ENCODE assay signal across 10 cellular contexts in the genomic region with DNA sequence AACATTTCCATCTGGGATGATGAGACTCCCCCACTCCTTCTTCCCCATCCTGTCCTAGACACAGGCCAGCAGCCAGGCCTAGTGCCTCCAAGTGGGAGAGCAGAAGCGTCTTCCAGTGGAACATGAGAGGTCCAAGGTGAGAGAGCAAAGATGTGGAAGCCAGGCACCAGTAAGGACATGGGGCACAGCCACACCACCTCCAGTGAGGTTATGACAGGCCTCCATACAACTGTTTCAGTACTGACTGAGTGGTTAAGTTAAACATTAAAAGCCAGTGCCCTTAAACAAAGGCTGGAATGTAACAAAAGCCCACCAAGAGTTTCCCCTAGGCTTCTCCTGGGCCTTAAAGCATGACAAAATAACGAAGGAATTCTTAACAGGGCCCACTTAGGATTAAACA. TPM values are rescaled to one million over a fixed set of nuclear protein-coding genes. Genes with fewer than 3 reads are reported as not detected.
DNase-seq lines count a peak whose midpoint lies in the region; ATAC-seq and TF ChIP-seq lines count a peak whose summit lies in the region.
"Had no signal": no experiment of that assay in that cellular context is flagged by ENCODE, and none has a peak within 500 bp of the region (broad histone marks: within the 10 kb centered on the region; RNA-seq: fewer than 3 reads in every experiment).

No MANE protein-coding gene starts in this region.

- peaks cover 80% of the 10 kb centered on the region for H3K4me1 Mint-ChIP-seq in activated CD4-positive, alpha-beta memory T cell treated with anti-CD3 and anti-CD28 coated beads, Interleukin-2, amount 10 ng/mL, durations not matched to agents 7 days and 5 days
- H3K4me1 Mint-ChIP-seq in nephron = peaks cover 48% of the 10 kb centered on the region

- ATAC-seq in GM18867 (IDR thresholded peaks at IDR 0.05; ENCODE audit: unreplicated experiment) (peak; percentile 45), HG02798 (IDR thresholded peaks at IDR 0.05; ENCODE audit: poor library complexity, unreplicated experiment) (peak; percentile 54)

- TF ChIP-seq CTCF in nephron (IDR thresholded peaks at IDR 0.05; ENCODE audit: unreplicated experiment in 3 of 3) = no peak
- no peak for TF ChIP-seq CTCF in mammary epithelial cell (conservative IDR thresholded peaks at IDR 0.05 in 1 of 2, IDR thresholded peaks at IDR 0.05 in 1 of 2; ENCODE audit: extremely low read depth in 1 of 2, insufficient read depth in 1 of 2, low read depth in 1 of 2, low read length in 2 of 2)
- TF ChIP-seq CTCF in adrenal gland (IDR thresholded peaks at IDR 0.05) = no peak

- peaks cover 71% of the 10 kb centered on the region for H3K79me2 ChIP-seq in mammary epithelial cell (ENCODE audit: insufficient read depth, low read length)

- intact Hi-C loops in mammary epithelial cell (cut with micrococcal nuclease) (no loop called here), adrenal gland (cut with DNase I) (no loop called here)

- CTCF ChIA-PET in activated CD4-positive, alpha-beta memory T cell treated with anti-CD3 and anti-CD28 coated beads, Interleukin-2, amount 10 ng/mL, durations not matched to agents 7 days and 5 days (lab: Charles Lee) = interaction anchor here (0.6 kb wide), 1 partner anchor 17 kb away, joined by 3 read pairs; no protein-coding TSS in a partner anchor
- CTCF ChIA-PET in mammary epithelial cell (lab: Charles Lee; ENCODE audit: low non-redundant PET) = no interaction called here

- H3K4me3 ChIP-seq in mammary epithelial cell (replicated peaks in 1 of 3; ENCODE audit: insufficient read depth in 1 of 3, low read depth in 2 of 3, low read length in 3 of 3) (no peak overlapping the region), adrenal gland (no peak overlapping the region)
- H3K4me3 ChIP-seq: cardiac muscle cell, thyroid gland had no signal

- no peaks in the 10 kb centered on the region for H3K9me3 Mint-ChIP-seq in activated CD4-positive, alpha-beta memory T cell treated with anti-CD3 and anti-CD28 coated beads, Interleukin-2, amount 10 ng/mL, durations not matched to agents 7 days and 5 days
- no peaks in the 10 kb centered on the region for H3K9me3 Mint-ChIP-seq in nephron

- no peak for TF ChIP-seq POLR2A in adrenal gland (IDR thresholded peaks at IDR 0.05)

- no peaks in the 10 kb centered on the region for H4K20me1 ChIP-seq in mammary epithelial cell (ENCODE audit: insufficient read depth, low read length)

- 50% methylated on average over 2 of the region's 2 CpGs for WGBS in mammary epithelial cell (ENCODE audit: low coverage, missing lambda C conversion rate)
- WGBS in adrenal gland, 4 donors = 76 to 88% (median 80%) methylated on average over 2 of the region's 2 CpGs

- H3K9me3 ChIP-seq in mammary epithelial cell (replicated peaks; ENCODE audit: insufficient read depth, low read length) (no peaks in the 10 kb centered on the region), adrenal gland (replicated peaks in 1 of 3) (no peaks in the 10 kb centered on the region)
- H3K9me3 ChIP-seq: thyroid gland had no signal

- DNase-seq in activated CD4-positive, alpha-beta memory T cell treated with anti-CD3 and anti-CD28 coated beads, Interleukin-2, amount 10 ng/mL, durations not matched to agents 7 days and 5 days = no peak
- DNase-seq in DMS53 (lab: John Stamatoyannopoulos, UW) = no peak
- DNase-seq in mammary epithelial cell = no peak
- no peak for DNase-seq in dedifferentiated amniotic fluid mesenchymal stem cell (ENCODE audit: extremely low spot score)
- no peak for DNase-seq in adrenal gland
- DNase-seq: thyroid gland had no signal

- H3K27me3 Mint-ChIP-seq in activated CD4-positive, alpha-beta memory T cell treated with anti-CD3 and anti-CD28 coated beads, Interleukin-2, amount 10 ng/mL, durations not matched to agents 7 days and 5 days = no peaks in the 10 kb centered on the region
- no peaks in the 10 kb centered on the region for H3K27me3 Mint-ChIP-seq in nephron (ENCODE audit: low read depth)

- no TSS peak for BruUV-seq in mammary epithelial cell (replicated peaks; lab: Mats Ljungman, UMichigan)

- POLR2A ChIA-PET in activated CD4-positive, alpha-beta memory T cell treated with anti-CD3 and anti-CD28 coated beads, Interleukin-2, amount 10 ng/mL, durations not matched to agents 7 days and 5 days (lab: Charles Lee) = interaction anchor here (3.0 kb wide), 1 partner anchor 95 kb away, joined by 9 read pairs; the partner anchor contains the start of gene CD164

- no peaks in the 10 kb centered on the region for H3K27me3 ChIP-seq in mammary epithelial cell (ENCODE audit: insufficient read depth, low read length)
- H3K27me3 ChIP-seq in adrenal gland = no peaks in the 10 kb centered on the region
- H3K27me3 ChIP-seq: cardiac muscle cell, thyroid gland had no signal

- no peak overlapping the region for H3K9ac ChIP-seq in mammary epithelial cell (ENCODE audit: insufficient read depth, low read length)

- in situ Hi-C loops in mammary epithelial cell (cut with MboI; ENCODE audit: low sequenced_read_pairs in 2 of 2) = no loop called here

- peak overlapping the region; percentile 74 for H3K4me3 Mint-ChIP-seq in activated CD4-positive, alpha-beta memory T cell treated with anti-CD3 and anti-CD28 coated beads, Interleukin-2, amount 10 ng/mL, durations not matched to agents 7 days and 5 days
- H3K4me3 Mint-ChIP-seq in nephron = peak overlapping the region; percentile 46 to 69 (median 63)

- H3K36me3 ChIP-seq in mammary epithelial cell (ENCODE audit: insufficient read depth, low read length) = peaks cover 18% of the 10 kb centered on the region
- peaks cover 0 to 37% of the 10 kb centered on the region in 2 donors for H3K36me3 ChIP-seq in adrenal gland (replicated peaks in 1 of 2)

- H3K27ac ChIP-seq in mammary epithelial cell (ENCODE audit: insufficient read depth, low read depth, low read length) = no peak overlapping the region
- H3K27ac ChIP-seq in adrenal gland = no peak overlapping the region
- H3K27ac ChIP-seq: cardiac muscle cell, thyroid gland had no signal

- H3K4me1 ChIP-seq in mammary epithelial cell (ENCODE audit: insufficient read depth, low read length) = peaks cover 16% of the 10 kb centered on the region
- peaks cover 12 to 50% of the 10 kb centered on the region in 2 donors for H3K4me1 ChIP-seq in adrenal gland (replicated peaks in 1 of 2)

- peak overlapping the region; percentile 67 for H3K27ac Mint-ChIP-seq in activated CD4-positive, alpha-beta memory T cell treated with anti-CD3 and anti-CD28 coated beads, Interleukin-2, amount 10 ng/mL, durations not matched to agents 7 days and 5 days
- H3K27ac Mint-ChIP-seq in nephron = peak overlapping the region; percentile 88 to 98 (median 92)

- no peak overlapping the region for H3K4me2 ChIP-seq in mammary epithelial cell (ENCODE audit: insufficient read depth, low read depth, low read length)

- dilution Hi-C loops in mammary epithelial cell (cut with HindIII; ENCODE audit: low sequenced_read_pairs) = no loop called here

- H2AFZ ChIP-seq in mammary epithelial cell (ENCODE audit: low read depth, low read length) = no peak overlapping the region

- H3K36me3 Mint-ChIP-seq in activated CD4-positive, alpha-beta memory T cell treated with anti-CD3 and anti-CD28 coated beads, Interleukin-2, amount 10 ng/mL, durations not matched to agents 7 days and 5 days (ENCODE audit: low read depth) = peaks cover 82% of the 10 kb centered on the region
- peaks cover 65% of the 10 kb centered on the region for H3K36me3 Mint-ChIP-seq in nephron (ENCODE audit: low read depth)

RNA-seq across cellular contexts. Expression of gene ZBTB24, which starts 5.3 kb away (rescaled TPM):
- 10 to 100 TPM; 16.5 to 17.5 TPM for total RNA-seq in activated CD4-positive, alpha-beta memory T cell treated with anti-CD3 and anti-CD28 coated beads, Interleukin-2, amount 10 ng/mL, durations not matched to agents 7 days and 5 days
- total RNA-seq in mammary epithelial cell (10 to 100 TPM in 1 of 2 donors, 1 to 10 TPM in 1; 7.9 to 10.0 TPM), adrenal gland (10 to 100 TPM in 1 of 8 donors, 1 to 10 TPM in 7; 4.5 to 14.4 (median 6.6) TPM)
- polyA plus RNA-seq in mammary epithelial cell (3.4 TPM), adrenal gland (1 to 10 TPM; 2.2 to 7.0 (median 4.0) TPM)
- polyA minus RNA-seq in mammary epithelial cell = 5.7 TPM

RNA-seq across cellular contexts. Expression of gene MICAL1, which starts 22.2 kb away (rescaled TPM):
- total RNA-seq in activated CD4-positive, alpha-beta memory T cell treated with anti-CD3 and anti-CD28 coated beads, Interleukin-2, amount 10 ng/mL, durations not matched to agents 7 days and 5 days = 100 to 1,000 TPM; 125 to 128 TPM
- total RNA-seq in mammary epithelial cell (10 to 100 TPM; 36.3 to 44.0 TPM), adrenal gland (10 to 100 TPM in 4 of 8 donors, 1 to 10 TPM in 4; 3.8 to 16.7 (median 10.4) TPM)
- polyA plus RNA-seq in mammary epithelial cell (18.3 TPM), adrenal gland (10 to 100 TPM in 2 of 3 donors, 1 to 10 TPM in 1; 3.7 to 99.9 (median 35.2) TPM)
- 27.0 TPM for polyA minus RNA-seq in mammary epithelial cell

RNA-seq across cellular contexts. Expression of gene SMPD2, which starts 37.2 kb away (rescaled TPM):
- 10 to 100 TPM; 15.9 to 16.9 TPM for total RNA-seq in activated CD4-positive, alpha-beta memory T cell treated with anti-CD3 and anti-CD28 coated beads, Interleukin-2, amount 10 ng/mL, durations not matched to agents 7 days and 5 days
- total RNA-seq in mammary epithelial cell = 10 to 100 TPM; 11.3 to 11.7 TPM
- 19.5 TPM for polyA plus RNA-seq in mammary epithelial cell
- polyA minus RNA-seq in mammary epithelial cell = 52.3 TPM
- 10 to 100 TPM in 5 of 8 donors, 1 to 10 TPM in 3; 6.4 to 17.3 (median 10.4) TPM for total RNA-seq in adrenal gland
- 10 to 100 TPM in 2 of 3 donors, 1 to 10 TPM in 1; 6.6 to 17.5 (median 15.9) TPM for polyA plus RNA-seq in adrenal gland

RNA-seq across cellular contexts. Expression of gene PPIL6, which starts 37.3 kb away (rescaled TPM):
- total RNA-seq in activated CD4-positive, alpha-beta memory T cell treated with anti-CD3 and anti-CD28 coated beads, Interleukin-2, amount 10 ng/mL, durations not matched to agents 7 days and 5 days = not detected
- total RNA-seq in mammary epithelial cell = 1 to 10 TPM in 1 of 2 donors, under 1 TPM in 1; 0.61 to 4.2 TPM
- 0.45 TPM for polyA plus RNA-seq in mammary epithelial cell
- not detected for polyA minus RNA-seq in mammary epithelial cell
- 1 to 10 TPM in 5 of 8 donors, under 1 TPM in 3; 0.74 to 3.3 (median 1.7) TPM for total RNA-seq in adrenal gland
- 1 to 10 TPM in 1 of 3 donors, under 1 TPM in 2; 0.48 to 1.8 (median 0.51) TPM for polyA plus RNA-seq in adrenal gland
